20 cellular contexts compared by ENCODE assay signal in genomic region chr22:42878561-42879305, GRCh38. TPM values are rescaled to one million over a fixed set of nuclear protein-coding genes. Genes with fewer than 3 reads are reported as not detected.
DNase-seq lines count a peak whose midpoint lies in the region; ATAC-seq and TF ChIP-seq lines count a peak whose summit lies in the region.
"Had no signal": no experiment of that assay in that cellular context is flagged by ENCODE, and none has a peak within 500 bp of the region (broad histone marks: within the 10 kb centered on the region; RNA-seq: fewer than 3 reads in every experiment).

No MANE protein-coding gene starts in this region.

- H3K9me3 Mint-ChIP-seq in naive thymus-derived CD4-positive, alpha-beta T cell, result no peaks in the 10 kb centered on the region
- H3K9me3 Mint-ChIP-seq: CD8-positive, alpha-beta T cell; GM23338; IgD-negative memory B cell had no signal

- H4K20me1 ChIP-seq in osteoblast (ENCODE audit: insufficient read depth, low read length), result peaks cover 11% of the 10 kb centered on the region

- H3K9me3 ChIP-seq in right atrium auricular region, result no peaks in the 10 kb centered on the region
- no peaks in the 10 kb centered on the region for H3K9me3 ChIP-seq in heart right ventricle
- no peaks in the 10 kb centered on the region for H3K9me3 ChIP-seq in osteoblast (ENCODE audit: low read depth, low read length)
- H3K9me3 ChIP-seq in naive thymus-derived CD4-positive, alpha-beta T cell (ENCODE audit: control insufficient read depth in 2 of 3, low read length in 3 of 3), result no peaks in the 10 kb centered on the region
- H3K9me3 ChIP-seq: BLaER1 treated with 17β-estradiol and CSF1 and Interleukin-3, amounts not matched to agents 10 nM and 100 nM; MG63 had no signal

- CTCF ChIA-PET in naive thymus-derived CD4-positive, alpha-beta T cell (lab: Charles Lee), result no interaction called here

- no peak overlapping the region for H3K4me2 ChIP-seq in osteoblast (ENCODE audit: insufficient read depth, low read length)
- H3K4me2 ChIP-seq: BLaER1 treated with 17β-estradiol and CSF1 and Interleukin-3, amounts not matched to agents 10 nM and 100 nM; GM23338; PC-9 had no signal

- TF ChIP-seq CTCF in right atrium auricular region (IDR thresholded peaks at IDR 0.05) (no peak), heart right ventricle (IDR thresholded peaks at IDR 0.05) (no peak), osteoblast (IDR thresholded peaks at IDR 0.05; ENCODE audit: extremely low read depth, low read depth, low read length) (no peak)

- peaks cover 0 to 20% of the 10 kb centered on the region in 2 donors for H3K4me1 ChIP-seq in right atrium auricular region
- peaks cover 0 to 29% (median 13%) of the 10 kb centered on the region in 9 donors for H3K4me1 ChIP-seq in heart right ventricle
- H3K4me1 ChIP-seq in osteoblast (ENCODE audit: insufficient read depth, low read length), result no peaks in the 10 kb centered on the region
- no peaks in the 10 kb centered on the region for H3K4me1 ChIP-seq in naive thymus-derived CD4-positive, alpha-beta T cell (ENCODE audit: control insufficient read depth in 2 of 2, insufficient read depth in 2 of 2, low read length in 2 of 2)

- H3K4me1 Mint-ChIP-seq in naive thymus-derived CD4-positive, alpha-beta T cell, result no peaks in the 10 kb centered on the region

- H3K36me3 ChIP-seq in right atrium auricular region, result peaks cover 97% of the 10 kb centered on the region
- H3K36me3 ChIP-seq in heart right ventricle, result peaks cover 0 to 100% (median 63%) of the 10 kb centered on the region in 9 donors
- peaks cover 66% of the 10 kb centered on the region for H3K36me3 ChIP-seq in osteoblast (ENCODE audit: insufficient read depth, low read length)
- peaks cover 0 to 95% (median 12%) of the 10 kb centered on the region in 3 experiments for H3K36me3 ChIP-seq in naive thymus-derived CD4-positive, alpha-beta T cell (ENCODE audit: control insufficient read depth in 2 of 3, insufficient read depth in 3 of 3, low read length in 3 of 3)

- peaks cover 0 to 34% (median 8%) of the 10 kb centered on the region in 5 donors for H3K36me3 Mint-ChIP-seq in naive thymus-derived CD4-positive, alpha-beta T cell

- no peak overlapping the region for H3K27ac Mint-ChIP-seq in naive thymus-derived CD4-positive, alpha-beta T cell
- H3K27ac Mint-ChIP-seq: CD8-positive, alpha-beta T cell; GM23338 had no signal

- peak; percentile 67 for DNase-seq in Right ventricle myocardium superior
- DNase-seq in right atrium auricular region (ENCODE audit: low spot score), result no peak
- DNase-seq in heart right ventricle, result peak in 1 of 2 donors; percentile 49
- DNase-seq in osteoblast (ENCODE audit: insufficient read length, low spot score, missing footprints), result peak; percentile 76
- DNase-seq in SHP77 treated with DMSO at 0.1 percent for 48 hours (lab: John Stamatoyannopoulos, UW), result no peak
- DNase-seq in naive thymus-derived CD4-positive, alpha-beta T cell, result no peak
- DNase-seq in NK-92 treated with Interleukin-12 subunit alpha and Interleukin-12 subunit beta, amount 100 ng/mL, for 24 hours (lab: John Stamatoyannopoulos, UW), result no peak
- DNase-seq: CD8-positive, alpha-beta T cell; EL; Kasumi-1; MG63; NCI-H1048; NCI-H2029 treated with DMSO at 0.1 percent for 48 hours; NCI-H2171; PC-9 had no signal

- POLR2A ChIA-PET in naive thymus-derived CD4-positive, alpha-beta T cell (lab: Charles Lee), result no interaction called here

- intact Hi-C loops in Right ventricle myocardium superior (cut with DNase I), result loop anchor here (10.0 kb wide), 1 partner anchor 216 kb away; no protein-coding TSS in a partner anchor
- intact Hi-C loops in heart right ventricle (cut with DNase I), result loop anchor here in 1 of 10 donors (10.0 kb wide), 1 partner anchor 146 kb away; no protein-coding TSS in a partner anchor
- intact Hi-C loops in naive thymus-derived CD4-positive, alpha-beta T cell (cut with micrococcal nuclease), result no loop called here

- H3K79me2 ChIP-seq in osteoblast (ENCODE audit: insufficient read depth, low read length), result no peaks in the 10 kb centered on the region

- WGBS in heart right ventricle, 2 donors, result 79 to 86% methylated on average over 22 of the region's 22 CpGs

- no peak overlapping the region for H2AFZ ChIP-seq in osteoblast (ENCODE audit: low read length)
- H2AFZ ChIP-seq: GM23338, PC-9 had no signal

- no peak overlapping the region for H3K4me3 Mint-ChIP-seq in naive thymus-derived CD4-positive, alpha-beta T cell
- H3K4me3 Mint-ChIP-seq: CD8-positive, alpha-beta T cell; GM23338; IgD-negative memory B cell had no signal

- no peak overlapping the region for H3K4me3 ChIP-seq in right atrium auricular region
- no peak overlapping the region for H3K4me3 ChIP-seq in heart right ventricle
- H3K4me3 ChIP-seq in osteoblast (ENCODE audit: insufficient read depth, low read length), result no peak overlapping the region
- no peak overlapping the region for H3K4me3 ChIP-seq in naive thymus-derived CD4-positive, alpha-beta T cell (ENCODE audit: low read length)
- H3K4me3 ChIP-seq: BLaER1 treated with 17β-estradiol and CSF1 and Interleukin-3, amounts not matched to agents 10 nM and 100 nM; GM12878; GM23338; MG63; PC-9 had no signal

- H3K27ac ChIP-seq in right atrium auricular region (no peak overlapping the region), heart right ventricle (peak overlapping the region in 4 of 10 donors; percentile 5 to 46 (median 17)), osteoblast (ENCODE audit: low read depth, low read length) (no peak overlapping the region)
- H3K27ac ChIP-seq in naive thymus-derived CD4-positive, alpha-beta T cell (ENCODE audit: low read depth, low read length), result no peak overlapping the region
- H3K27ac ChIP-seq: PC-9 had no signal

- no peaks in the 10 kb centered on the region for H3K27me3 ChIP-seq in right atrium auricular region
- no peaks in the 10 kb centered on the region for H3K27me3 ChIP-seq in heart right ventricle
- no peaks in the 10 kb centered on the region for H3K27me3 ChIP-seq in osteoblast (ENCODE audit: insufficient read depth, low read length)
- no peaks in the 10 kb centered on the region for H3K27me3 ChIP-seq in naive thymus-derived CD4-positive, alpha-beta T cell (ENCODE audit: control insufficient read depth in 2 of 2, insufficient read depth in 2 of 2, low read length in 2 of 2)
- H3K27me3 ChIP-seq: BLaER1 treated with 17β-estradiol and CSF1 and Interleukin-3, amounts not matched to agents 10 nM and 100 nM; MG63 had no signal

- no peaks in the 10 kb centered on the region for H3K27me3 Mint-ChIP-seq in naive thymus-derived CD4-positive, alpha-beta T cell
- H3K27me3 Mint-ChIP-seq: IgD-negative memory B cell had no signal

- ATAC-seq in Right ventricle myocardium superior (ENCODE audit: poor library complexity) (peak; percentile 73), heart right ventricle (peak in 5 of 8 donors; percentile 25 to 54 (median 37))
- no peak for ATAC-seq in naive thymus-derived CD4-positive, alpha-beta T cell
- ATAC-seq: CD8-positive, alpha-beta T cell; GM12878; GM23338; HCT116 had no signal

RNA-seq across cellular contexts. Expression of gene ARFGAP3, which starts 21.7 kb away (rescaled TPM):
- total RNA-seq in Right ventricle myocardium superior (22.4 TPM), right atrium auricular region (10 to 100 TPM; 27.4 to 29.6 TPM), heart right ventricle (10 to 100 TPM; 10.6 to 29.4 (median 23.2) TPM), osteoblast (90.5 and 91.6 TPM in 2 replicates)
- polyA plus RNA-seq in heart right ventricle, result 10 to 100 TPM; 21.9 to 24.4 TPM
- 10 to 100 TPM; 22.9 to 38.4 (median 31.0) TPM for total RNA-seq in naive thymus-derived CD4-positive, alpha-beta T cell
- 10 to 100 TPM; 26.1 to 28.5 TPM for polyA plus RNA-seq in naive thymus-derived CD4-positive, alpha-beta T cell

Comparison
In these comparisons a context has a peak if more than half of its experiments do, and no peak if none do; other contexts are left out.
1. DNase-seq: peak in Right ventricle myocardium superior (single experiment) and osteoblast (single experiment); none in right atrium auricular region (single experiment), SHP77 treated with DMSO at 0.1 percent for 48 hours (single experiment), naive thymus-derived CD4-positive, alpha-beta T cell (0 of 9) and NK-92 treated with Interleukin-12 subunit alpha and Interleukin-12 subunit beta, amount 100 ng/mL, for 24 hours (single experiment).